1 cellular context compared by ENCODE assay signal in genomic region chr2:157990173-157990572, GRCh38.
TF ChIP-seq lines count a peak whose summit lies in the region.

No MANE protein-coding gene starts in this region.

TF ChIP-seq in H1, 55 proteins besides CTCF, POLR2A, EP300 and RAD21 (continued from another document):
- TF ChIP-seq RXRA (IDR thresholded peaks at IDR 0.05; ENCODE audit: insufficient read depth, low read depth, low read length) (no peak), ASH2L (IDR thresholded peaks at IDR 0.05; ENCODE audit: low read length) (no peak), CREB1 (IDR thresholded peaks at IDR 0.05) (no peak)
